In the genomic region with DNA sequence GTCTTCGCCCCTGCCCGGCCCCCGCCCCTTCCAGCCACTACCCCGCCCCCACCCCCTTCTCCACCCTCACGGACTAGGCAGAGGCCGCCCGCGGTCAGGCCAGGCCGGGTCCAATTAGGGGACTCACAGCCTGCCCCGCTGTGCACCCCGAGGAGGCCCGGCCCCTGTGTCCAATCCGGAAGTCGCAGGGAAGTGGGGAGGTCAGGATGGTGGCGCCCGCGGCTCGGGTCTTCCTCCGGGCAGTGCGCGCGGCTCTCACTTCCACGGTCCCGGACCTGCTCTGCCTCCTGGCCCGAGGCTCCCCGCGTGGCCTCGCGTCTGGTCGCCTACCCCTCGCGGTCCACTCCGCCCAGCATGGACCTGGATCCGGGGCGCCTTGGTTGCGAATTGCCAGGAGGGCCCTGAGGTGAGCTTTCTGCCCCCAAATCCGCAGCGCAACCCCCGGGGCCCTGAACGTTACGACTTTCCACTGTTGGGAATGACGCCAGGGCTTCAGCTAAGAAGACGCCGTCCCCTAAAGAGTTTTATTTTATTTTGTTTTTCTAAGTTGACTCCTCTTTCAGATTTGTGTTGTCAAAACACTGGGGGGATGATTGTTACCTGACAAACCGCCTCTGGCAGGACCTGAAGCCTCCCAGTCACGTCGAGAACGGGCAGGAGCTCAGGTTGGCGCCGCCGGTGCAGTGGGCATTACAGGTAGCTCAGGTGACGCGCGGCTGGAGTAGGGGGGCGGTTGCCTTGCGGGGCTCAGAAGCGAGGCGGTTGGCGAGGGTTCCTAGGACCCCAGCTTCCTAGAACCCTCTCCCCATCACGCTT, we compare ENCODE assay signal across 9 cellular contexts. TPM values are rescaled to one million over a fixed set of nuclear protein-coding genes. Genes with fewer than 3 reads are reported as not detected.
DNase-seq lines count a peak whose midpoint lies in the region; ATAC-seq and TF ChIP-seq lines count a peak whose summit lies in the region.
"Had no signal": no experiment of that assay in that cellular context is flagged by ENCODE, and none has a peak within 500 bp of the region (broad histone marks: within the 10 kb centered on the region; RNA-seq: fewer than 3 reads in every experiment).

No MANE protein-coding gene starts in this region.

- H3K4me3 ChIP-seq in AG09309 (ENCODE audit: control insufficient read depth, low read depth, low read length) (peak overlapping the region; percentile 49), ectodermal cell (ENCODE audit: insufficient read depth, low read depth, low read length) (peak overlapping the region; percentile 66), mesodermal cell (ENCODE audit: extremely low read depth, insufficient read depth, low read length, poor library complexity, severe bottlenecking) (peak overlapping the region; percentile 41)

- H3K4me1 ChIP-seq in ectodermal cell (ENCODE audit: control insufficient read depth, insufficient read depth, low read length) (peaks cover 12% of the 10 kb centered on the region), mesodermal cell (ENCODE audit: control insufficient read depth, insufficient read depth, low read length, poor library complexity, severe bottlenecking) (peaks cover 25% of the 10 kb centered on the region)

- H3K27ac ChIP-seq in ectodermal cell (ENCODE audit: insufficient read depth, low read depth, low read length, poor library complexity, severe bottlenecking) (peak overlapping the region; percentile 50), mesodermal cell (ENCODE audit: low read depth, low read length, severe bottlenecking) (no peak overlapping the region)

- no peak for DNase-seq in AG09309 (ENCODE audit: low read depth)
- peak; percentile 24 for DNase-seq in NCI-H1092 (lab: John Stamatoyannopoulos, UW)
- no peak for DNase-seq in HuH-7 (ENCODE audit: low spot score)
- DNase-seq in NK-92 (lab: John Stamatoyannopoulos, UW; ENCODE audit: unreplicated experiment): no peak
- no peak for DNase-seq in ecto neural progenitor cell (ENCODE audit: low spot score)
- DNase-seq: SHP77 treated with DMSO at 0.1 percent for 48 hours had no signal

- peaks cover 14% of the 10 kb centered on the region for H3K36me3 ChIP-seq in ectodermal cell (ENCODE audit: control insufficient read depth, insufficient read depth, low read length)
- peaks cover 14% of the 10 kb centered on the region for H3K36me3 ChIP-seq in mesodermal cell (ENCODE audit: control insufficient read depth, insufficient read depth, low read length)

- peaks cover 26% of the 10 kb centered on the region for H3K27me3 ChIP-seq in ectodermal cell (ENCODE audit: control insufficient read depth, insufficient read depth, low read length, poor library complexity, severe bottlenecking)

- ATAC-seq in GM19023 (IDR thresholded peaks at IDR 0.05; ENCODE audit: unreplicated experiment): no peak

- WGBS in ectodermal cell, 2 experiments: 0 to 1% methylated on average over 56 to 59 of the region's 60 CpGs
- 1 to 2% methylated on average over 40 to 42 of the region's 60 CpGs for WGBS in mesodermal cell (ENCODE audit: insufficient coverage in 2 of 2), 2 experiments

- H3K9me3 ChIP-seq in ectodermal cell (ENCODE audit: control insufficient read depth, low read length): no peaks in the 10 kb centered on the region
- no peaks in the 10 kb centered on the region for H3K9me3 ChIP-seq in mesodermal cell (ENCODE audit: control insufficient read depth, low read length)

- no peak for TF ChIP-seq CTCF in AG09309 (IDR thresholded peaks at IDR 0.05; ENCODE audit: control insufficient read depth, insufficient read depth, low read depth, low read length, missing control alignments)

RNA-seq across cellular contexts. Expression of a gene that starts 0.8 kb away (rescaled TPM):
- polyA plus RNA-seq in ectodermal cell (2013, experiment 1 of 4): 83.1 TPM
- polyA plus RNA-seq in ectodermal cell (2013, experiment 2 of 4): 78.2 TPM
- 82.0 TPM for polyA plus RNA-seq in ectodermal cell (2013, experiment 3 of 4)
- 85.9 TPM for polyA plus RNA-seq in ectodermal cell (2013, experiment 4 of 4)
- 8.4 TPM for polyA plus RNA-seq in mesodermal cell (2013, experiment 1 of 2)
- 10.7 TPM for polyA plus RNA-seq in mesodermal cell (2013, experiment 2 of 2)
